1 cellular context compared by ENCODE assay signal in the genomic region with DNA sequence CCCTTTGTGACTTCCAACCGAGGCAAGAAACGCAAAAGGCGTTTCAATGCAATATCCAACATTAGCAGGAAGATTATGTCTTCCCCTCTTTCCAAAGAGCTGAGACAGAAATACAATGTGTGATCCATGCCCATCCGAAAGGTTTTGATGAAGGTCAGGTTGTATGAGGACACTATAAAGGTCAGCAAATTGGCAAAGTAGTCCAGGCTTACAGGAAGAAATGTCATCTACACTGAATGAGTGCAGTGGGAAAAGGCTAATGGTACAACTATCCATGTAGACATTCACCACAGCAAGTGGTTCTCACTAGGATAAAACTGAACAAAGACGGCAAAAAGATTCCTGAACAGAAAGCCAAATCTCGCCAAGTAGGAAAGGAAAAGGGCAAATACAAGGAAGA.
TF ChIP-seq lines count a peak whose summit lies in the region.

No MANE protein-coding gene starts in this region.

TF ChIP-seq in GM12878, 131 proteins besides CTCF, POLR2A, EP300 and RAD21 (continued from another document):
- TF ChIP-seq RELB (IDR thresholded peaks at IDR 0.05; ENCODE audit: low read depth), result no peak
